In the genomic region with DNA sequence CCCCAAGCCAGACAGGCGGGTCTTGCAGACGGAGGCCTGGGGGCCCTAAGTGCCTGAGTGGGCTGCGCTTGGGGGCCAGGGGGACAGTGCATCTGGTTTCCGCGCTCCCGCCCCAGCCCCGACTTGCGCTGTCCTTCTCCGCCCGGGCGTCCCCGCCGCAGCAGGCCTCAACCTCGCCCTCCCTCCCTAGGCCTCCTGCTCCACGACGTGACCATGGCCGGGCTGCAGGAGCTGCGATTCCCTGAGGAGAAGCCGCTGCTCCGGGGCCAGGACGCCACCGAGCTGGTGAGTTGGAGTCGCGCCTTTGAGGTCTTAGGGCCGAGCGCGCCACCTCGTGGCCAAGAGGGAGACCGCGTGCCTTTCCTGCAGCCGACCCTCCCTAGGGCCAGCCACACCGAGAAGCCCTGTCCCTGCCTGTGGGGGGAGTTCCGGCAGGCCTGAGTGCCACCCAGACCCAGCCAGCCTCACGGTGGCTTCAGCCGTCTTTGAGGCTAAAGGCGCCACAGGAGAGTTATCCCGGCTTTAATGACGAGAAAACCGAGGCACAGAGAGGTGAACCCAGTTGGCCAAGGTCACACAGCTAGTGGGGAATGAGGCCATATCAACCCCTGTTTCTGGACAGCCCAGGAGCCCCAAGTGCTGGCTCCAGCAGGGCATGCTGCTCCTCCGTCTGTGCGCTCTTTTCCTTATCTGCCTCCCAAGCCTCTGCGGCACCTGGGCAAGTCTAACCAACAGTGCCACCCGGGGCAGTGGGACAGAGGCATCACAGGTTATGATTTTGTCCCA, we compare ENCODE assay signal across 8 cellular contexts. TPM values are rescaled to one million over a fixed set of nuclear protein-coding genes. Genes with fewer than 3 reads are reported as not detected.
DNase-seq lines count a peak whose midpoint lies in the region; ATAC-seq and TF ChIP-seq lines count a peak whose summit lies in the region.

No MANE protein-coding gene starts in this region.

- H3K4me3 Mint-ChIP-seq in neural progenitor cell = no peak overlapping the region

- H3K4me1 ChIP-seq in OCI-LY7 (ENCODE audit: insufficient read depth, low read length, poor library complexity, severe bottlenecking) (peaks cover 15% of the 10 kb centered on the region), fibroblast of lung (ENCODE audit: control insufficient read depth, extremely low read depth, insufficient read depth, low read length) (no peaks in the 10 kb centered on the region), neural progenitor cell (peaks cover 3% of the 10 kb centered on the region)

- H3K9ac ChIP-seq in fibroblast of lung (ENCODE audit: insufficient read depth, low read length) (no peak overlapping the region), neural progenitor cell (no peak overlapping the region)

- no peaks in the 10 kb centered on the region for H3K9me2 ChIP-seq in OCI-LY7 (ENCODE audit: insufficient read depth, low read length)

- DNase-seq in AG04450 (ENCODE audit: low read depth, low spot score) (peak; percentile 38), HT-29 (ENCODE audit: low spot score) (peak; percentile 81), OCI-LY7 (ENCODE audit: low spot score) (peak; percentile 88), fibroblast of lung (ENCODE audit: low read depth in 2 of 2) (peak; percentile 69 to 71), neural progenitor cell (ENCODE audit: low spot score) (peak; percentile 95)
- DNase-seq in activated T-cell treated with anti-CD3 and anti-CD28 coated beads, Interleukin-2, amount 50 U/mL, for 48 hours = peak; percentile 84 to 85
- peak; percentile 79 for DNase-seq in stimulated activated naive CD8-positive, alpha-beta T cell treated with anti-CD3 and anti-CD28 coated beads, Interleukin-15, Interleukin-2, amounts not matched to agents 100 U/mL and 50 U/mL, for 24 hours

- H3K27ac Mint-ChIP-seq in neural progenitor cell = no peak overlapping the region

- H2AFZ ChIP-seq in OCI-LY7 (ENCODE audit: low read length) = peak overlapping the region; percentile 72; the same call in 1 of the 2 replicates
- H2AFZ ChIP-seq in fibroblast of lung (ENCODE audit: low read length) = peak overlapping the region; percentile 65
- H2AFZ ChIP-seq in neural progenitor cell (replicated peaks) = no peak overlapping the region

- POLR2A ChIA-PET in AG04450 (lab: Yijun Ruan, JAX) (interaction anchor here (0.6 to 1.1 kb wide), 2 partner anchors 148 to 151 kb away, joined by 4 to 6 read pairs; no protein-coding TSS in a partner anchor), OCI-LY7 (lab: Charles Lee) (interaction anchor here (0.5 to 0.6 kb wide), 2 partner anchors 61 to 150 kb away, joined by 3 to 4 read pairs; no protein-coding TSS in a partner anchor)

- TF ChIP-seq POLR2A in GM18505 (IDR thresholded peaks at IDR 0.05; ENCODE audit: borderline replicate concordance, extremely low read depth, insufficient read depth, insufficient read length) = no peak

- H3K9me3 ChIP-seq in AG04450 (ENCODE audit: control insufficient read depth, insufficient read depth, low read length) (no peaks in the 10 kb centered on the region), OCI-LY7 (ENCODE audit: low read length) (no peaks in the 10 kb centered on the region), fibroblast of lung (ENCODE audit: control insufficient read depth, insufficient read depth, low read depth, low read length) (no peaks in the 10 kb centered on the region), neural progenitor cell (ENCODE audit: low read depth) (no peaks in the 10 kb centered on the region)

- peaks cover 38% of the 10 kb centered on the region for H3K4me1 Mint-ChIP-seq in neural progenitor cell

- no TSS peak for BruUV-seq in OCI-LY7 (replicated peaks; lab: Mats Ljungman, UMichigan)

- H3K4me2 ChIP-seq in OCI-LY7 (ENCODE audit: low read length) = peak overlapping the region; percentile 65
- peak overlapping the region; percentile 51 for H3K4me2 ChIP-seq in fibroblast of lung (ENCODE audit: extremely low read depth, insufficient read depth, low read length)
- no peak overlapping the region for H3K4me2 ChIP-seq in neural progenitor cell

- intact Hi-C loops in OCI-LY7 (cut with micrococcal nuclease; ENCODE audit: unreplicated experiment) = loop anchor here (1.0 to 2.0 kb wide), 3 partner anchors 69 to 151 kb away; no protein-coding TSS in a partner anchor

- H3K27ac ChIP-seq in AG04450 (ENCODE audit: low read depth, low read length) (no peak overlapping the region), OCI-LY7 (ENCODE audit: low read depth, low read length, poor library complexity, severe bottlenecking) (no peak overlapping the region), fibroblast of lung (ENCODE audit: insufficient read depth, low read length) (no peak overlapping the region), neural progenitor cell (no peak overlapping the region)

- peak; percentile 73 for ATAC-seq in GM18505 (IDR thresholded peaks at IDR 0.05; ENCODE audit: unreplicated experiment)
- ATAC-seq in stimulated activated naive CD8-positive, alpha-beta T cell treated with anti-CD3 and anti-CD28 coated beads, Interleukin-15, Interleukin-2, amounts not matched to agents 100 U/mL and 50 U/mL, for 24 hours = peak; percentile 75

- H3K27me3 Mint-ChIP-seq in neural progenitor cell (ENCODE audit: insufficient read depth, low read depth) = peaks cover 17% of the 10 kb centered on the region

- H4K20me1 ChIP-seq in OCI-LY7 (ENCODE audit: insufficient read depth, low read length) (no peaks in the 10 kb centered on the region), fibroblast of lung (ENCODE audit: control insufficient read depth, extremely low read depth, insufficient read depth, low read length) (no peaks in the 10 kb centered on the region), neural progenitor cell (ENCODE audit: low read depth) (no peaks in the 10 kb centered on the region)

- no peaks in the 10 kb centered on the region for H3K79me2 ChIP-seq in OCI-LY7 (ENCODE audit: insufficient read depth, low read depth, low read length)
- no peaks in the 10 kb centered on the region for H3K79me2 ChIP-seq in fibroblast of lung (ENCODE audit: control insufficient read depth, insufficient read depth, low read length)
- no peaks in the 10 kb centered on the region for H3K79me2 ChIP-seq in neural progenitor cell (ENCODE audit: low read depth)

- H3F3A ChIP-seq in neural progenitor cell (ENCODE audit: low read depth) = no peaks in the 10 kb centered on the region

- H3K36me3 ChIP-seq in OCI-LY7 (ENCODE audit: insufficient read depth, low read length) = no peaks in the 10 kb centered on the region
- no peaks in the 10 kb centered on the region for H3K36me3 ChIP-seq in fibroblast of lung (ENCODE audit: control insufficient read depth, insufficient read depth, low read length)
- H3K36me3 ChIP-seq in neural progenitor cell = no peaks in the 10 kb centered on the region

- 0 out of 2 replicates have a peak overlapping the region, but pooled peaks have one; percentile 4 for H3K4me3 ChIP-seq in AG04450 (ENCODE audit: low read depth, low read length)
- peak overlapping the region; percentile 29 for H3K4me3 ChIP-seq in OCI-LY7 (ENCODE audit: low read depth, low read length, poor library complexity, severe bottlenecking)
- no peak overlapping the region for H3K4me3 ChIP-seq in fibroblast of lung (replicated peaks in 1 of 4; ENCODE audit: control extremely low read depth in 1 of 4, insufficient read depth in 1 of 4, low read depth in 3 of 4, low read length in 4 of 4)
- no peak overlapping the region for H3K4me3 ChIP-seq in neural progenitor cell

- H3K27me3 ChIP-seq in AG04450 (ENCODE audit: control insufficient read depth, insufficient read depth, low read length) (peaks cover 11% of the 10 kb centered on the region), fibroblast of lung (ENCODE audit: control insufficient read depth, insufficient read depth, low read length) (peaks cover 2% of the 10 kb centered on the region), neural progenitor cell (peaks cover 5% of the 10 kb centered on the region)

- TF ChIP-seq CTCF in AG04450 (IDR thresholded peaks at IDR 0.05; ENCODE audit: low read depth, low read length) (peak; percentile 84), OCI-LY7 (conservative IDR thresholded peaks at IDR 0.05; ENCODE audit: low read length) (peak; percentile 90), fibroblast of lung (conservative IDR thresholded peaks at IDR 0.05 in 1 of 2, IDR thresholded peaks at IDR 0.05 in 1 of 2; ENCODE audit: low read depth in 1 of 2, low read length in 2 of 2) (peak; percentile 66 to 74), neural progenitor cell (IDR thresholded peaks at IDR 0.05) (peak; percentile 96)

- H3K36me3 Mint-ChIP-seq in neural progenitor cell = no peaks in the 10 kb centered on the region

- CTCF ChIA-PET in AG04450 (lab: Charles Lee) = interaction anchor here (0.5 to 6.1 kb wide), 15 partner anchors 15 to 366 kb away, joined by 3 to 210 read pairs (median 5); partner anchors contain the start of gene GINS3
- CTCF ChIA-PET in OCI-LY7 (lab: Charles Lee; ENCODE audit: unreplicated experiment) = interaction anchor here (1.0 to 1.3 kb wide), 3 partner anchors 69 to 188 kb away, joined by 4 to 6 read pairs (median 4); no protein-coding TSS in a partner anchor

- no peaks in the 10 kb centered on the region for H3K9me3 Mint-ChIP-seq in neural progenitor cell

RNA-seq across cellular contexts. Expression of gene NDRG4, which starts 12.2 kb away (rescaled TPM):
- polyA plus RNA-seq in AG04450 (2011; rRNA removed) (24.3 and 29.0 TPM in 2 replicates), fibroblast of lung (4.0 and 8.3 TPM in 2 replicates)
- polyA minus RNA-seq in AG04450 (2011; rRNA and poly(A)+ RNA removed) = 36.1 and 61.6 TPM in 2 replicates
- 1.8 and 2.1 TPM in 2 replicates for total RNA-seq in HT-29 (2014; rRNA removed; shearing (Covaris generic))
- total RNA-seq in OCI-LY7 (2014; rRNA removed; shearing (Covaris generic)) = 2.9 and 8.8 TPM in 2 replicates
- total RNA-seq in OCI-LY7 (2022) (9.5 and 10.9 TPM in 2 replicates), fibroblast of lung (1.8 and 5.1 TPM in 2 replicates), neural progenitor cell (ENCODE audit: low replicate concordance) (14.6 and 18.8 TPM in 2 replicates)
- polyA plus RNA-seq in fibroblast of lung (2012) = 4.4 and 7.8 TPM in 2 replicates
- polyA minus RNA-seq in fibroblast of lung (ENCODE audit: low replicate concordance) = 18.1 and 53.4 TPM in 2 replicates

RNA-seq across cellular contexts. Expression of gene SETD6, which starts 27.6 kb away (rescaled TPM):
- polyA plus RNA-seq in AG04450 (2011; rRNA removed) (5.3 and 6.5 TPM in 2 replicates), fibroblast of lung (6.3 and 7.2 TPM in 2 replicates)
- polyA minus RNA-seq in AG04450 (2011; rRNA and poly(A)+ RNA removed) = 4.9 TPM in 2 replicates
- 66.1 and 83.3 TPM in 2 replicates for total RNA-seq in HT-29 (2014; rRNA removed; shearing (Covaris generic))
- 13.5 and 19.6 TPM in 2 replicates for total RNA-seq in OCI-LY7 (2014; rRNA removed; shearing (Covaris generic))
- total RNA-seq in OCI-LY7 (2022) (33.1 and 33.6 TPM in 2 replicates), fibroblast of lung (7.9 and 8.2 TPM in 2 replicates), neural progenitor cell (ENCODE audit: low replicate concordance) (25.0 and 34.8 TPM in 2 replicates)
- polyA plus RNA-seq in fibroblast of lung (2012) = 5.8 and 6.7 TPM in 2 replicates
- polyA minus RNA-seq in fibroblast of lung (ENCODE audit: low replicate concordance) = 5.2 and 7.8 TPM in 2 replicates

Comparison
In these comparisons a context has a peak if more than half of its experiments do, and no peak if none do; other contexts are left out.
1. DNase-seq: peak in every context shown above with its lines; median percentile 95 in neural progenitor cell; 88 in OCI-LY7; 84 in activated T-cell treated with anti-CD3 and anti-CD28 coated beads, Interleukin-2, amount 50 U/mL, for 48 hours; 81 in HT-29; 79 in stimulated activated naive CD8-positive, alpha-beta T cell treated with anti-CD3 and anti-CD28 coated beads, Interleukin-15, Interleukin-2, amounts not matched to agents 100 U/mL and 50 U/mL, for 24 hours; 70 in fibroblast of lung; 38 in AG04450.
2. H3K4me3 ChIP-seq: peak in AG04450 (single experiment) and OCI-LY7 (single experiment); none in fibroblast of lung (0 of 4) and neural progenitor cell (single experiment).
3. Peak in every context shown above with its lines, with median percentiles within 50 percentile points of each other: CTCF ChIP-seq.